Comparison of ENCODE assay signal across 1 cellular context in genomic region chr11:57348636-57349323, GRCh38.
TF ChIP-seq lines count a peak whose summit lies in the region.

No MANE protein-coding gene starts in this region.

TF ChIP-seq in IMR-90, 13 proteins besides CTCF, POLR2A, EP300 and RAD21 (continued from another document):
- TF ChIP-seq USF2 (IDR thresholded peaks at IDR 0.05; ENCODE audit: low read depth, low read length) (no peak), RFX5 (IDR thresholded peaks at IDR 0.05; ENCODE audit: low read depth, low read length) (no peak), SMC3 (IDR thresholded peaks at IDR 0.05; ENCODE audit: low read depth, low read length) (no peak), MAZ (IDR thresholded peaks at IDR 0.05; ENCODE audit: borderline replicate concordance, low read depth, low read length) (no peak), CEBPB (IDR thresholded peaks at IDR 0.05; ENCODE audit: low read depth, low read length) (no peak)
